1 cellular context compared by ENCODE assay signal in genomic region chr14:75176142-75176820, GRCh38.
TF ChIP-seq lines count a peak whose summit lies in the region.

Gene TMED10, minus strand, starts transcription at chr14:75176612. Its CDS starts 33 bp downstream, at chr14:75176579.

TF ChIP-seq in HepG2, 621 proteins besides CTCF, POLR2A, EP300 and RAD21 (continued from another document and continues in another):
- TF ChIP-seq CREBL2 (CRISPR knock-in tag; IDR thresholded peaks at IDR 0.05; ENCODE audit: borderline replicate concordance) (peak; percentile 56; the same call in 1 of the 2 replicates), ZNF660 (CRISPR knock-in tag; IDR thresholded peaks at IDR 0.05; ENCODE audit: borderline replicate concordance, low read depth) (0 out of 2 replicates have a peak, but pooled peaks have one; percentile 43), ZNF607 (CRISPR knock-in tag; IDR thresholded peaks at IDR 0.05; ENCODE audit: borderline replicate concordance) (peak; percentile 75), ZNF597 (CRISPR knock-in tag; IDR thresholded peaks at IDR 0.05) (no peak), CEBPB (IDR thresholded peaks at IDR 0.05; ENCODE audit: borderline replicate concordance, low read depth, low read length) (no peak), ZNF800 (CRISPR knock-in tag; IDR thresholded peaks at IDR 0.05) (peak; percentile 44; the same call in 1 of the 2 replicates), MXD3 (CRISPR knock-in tag; IDR thresholded peaks at IDR 0.05) (peak; percentile 82), ZNF230 (CRISPR knock-in tag; IDR thresholded peaks at IDR 0.05) (peak; percentile 79), SP2 (CRISPR knock-in tag; IDR thresholded peaks at IDR 0.05) (peak; percentile 59), PAX8 (CRISPR knock-in tag; IDR thresholded peaks at IDR 0.05; ENCODE audit: borderline replicate concordance) (peak; percentile 85; the same call in 1 of the 2 replicates), KDM5A (IDR thresholded peaks at IDR 0.05; ENCODE audit: borderline replicate concordance, low read length) (peak; percentile 80; the same call in 1 of the 2 replicates), ZZZ3 (CRISPR knock-in tag; IDR thresholded peaks at IDR 0.05; ENCODE audit: borderline replicate concordance) (peak; percentile 23; the same call in 1 of the 2 replicates), ZFP62 (CRISPR knock-in tag; IDR thresholded peaks at IDR 0.05) (no peak), GPN1 (CRISPR knock-in tag; IDR thresholded peaks at IDR 0.05; ENCODE audit: borderline replicate concordance) (peak; percentile 85; the same call in 1 of the 2 replicates), SAFB2 (CRISPR knock-in tag; IDR thresholded peaks at IDR 0.05; ENCODE audit: borderline replicate concordance, low read depth) (peak; percentile 77), SP4 (CRISPR knock-in tag; IDR thresholded peaks at IDR 0.05) (peak; percentile 59; the same call in 1 of the 2 replicates), RELA (CRISPR knock-in tag; IDR thresholded peaks at IDR 0.05) (peak; percentile 68; the same call in 1 of the 2 replicates), KAT7 (CRISPR knock-in tag; IDR thresholded peaks at IDR 0.05; ENCODE audit: borderline replicate concordance) (no peak; the same call in 1 of the 2 replicates), SMC3 (IDR thresholded peaks at IDR 0.05; ENCODE audit: low read length) (no peak), THAP9 (CRISPR knock-in tag; IDR thresholded peaks at IDR 0.05; ENCODE audit: borderline replicate concordance) (peak; percentile 88; the same call in 1 of the 2 replicates), ZSCAN12 (CRISPR knock-in tag; IDR thresholded peaks at IDR 0.05) (0 out of 2 replicates have a peak, but pooled peaks have one; percentile 77), RAD51 (IDR thresholded peaks at IDR 0.05; ENCODE audit: borderline replicate concordance) (peak; percentile 89; the same call in 1 of the 2 replicates), ZNF879 (CRISPR knock-in tag; IDR thresholded peaks at IDR 0.05) (peak; percentile 86; the same call in 1 of the 2 replicates), ZNF333 (CRISPR knock-in tag; IDR thresholded peaks at IDR 0.05; ENCODE audit: borderline replicate concordance) (peak; percentile 54; the same call in 1 of the 2 replicates), ZNF598 (CRISPR knock-in tag; IDR thresholded peaks at IDR 0.05; ENCODE audit: borderline replicate concordance) (peak; percentile 90), MIXL1 (CRISPR knock-in tag; IDR thresholded peaks at IDR 0.05) (peak; percentile 82), ZSCAN29 (CRISPR knock-in tag; conservative IDR thresholded peaks at IDR 0.05) (peak; percentile 33; the same call in 1 of the 2 replicates), ETV5 (CRISPR knock-in tag; IDR thresholded peaks at IDR 0.05; ENCODE audit: borderline replicate concordance) (peak; percentile 54), FOXK2 (IDR thresholded peaks at IDR 0.05) (no peak), FOXC1 (CRISPR knock-in tag; IDR thresholded peaks at IDR 0.05; ENCODE audit: borderline replicate concordance) (peak; percentile 19; the same call in 1 of the 2 replicates), ZBTB42 (CRISPR knock-in tag; IDR thresholded peaks at IDR 0.05) (0 out of 2 replicates have a peak, but pooled peaks have one; percentile 68), ZFP36L2 (CRISPR knock-in tag; IDR thresholded peaks at IDR 0.05) (no peak), FOSL1 (CRISPR knock-in tag; IDR thresholded peaks at IDR 0.05; ENCODE audit: borderline replicate concordance) (peak; percentile 52; the same call in 1 of the 2 replicates), HMGA1 (CRISPR knock-in tag; conservative IDR thresholded peaks at IDR 0.05) (no peak), MIER3 (CRISPR knock-in tag; IDR thresholded peaks at IDR 0.05; ENCODE audit: borderline replicate concordance) (peak; percentile 60; the same call in 1 of the 2 replicates), RNF2 (conservative IDR thresholded peaks at IDR 0.05; ENCODE audit: low read depth) (peak; percentile 20; the same call in 1 of the 2 replicates), RBFOX2 (IDR thresholded peaks at IDR 0.05; ENCODE audit: low read depth, low read length) (peak; percentile 92), ZNF446 (CRISPR knock-in tag; IDR thresholded peaks at IDR 0.05) (0 out of 2 replicates have a peak, but pooled peaks have one; percentile 20), ZNF24 (IDR thresholded peaks at IDR 0.05) (no peak), AGO1 (IDR thresholded peaks at IDR 0.05; ENCODE audit: low read depth, low read length, poor library complexity, severe bottlenecking) (peak; percentile 24), ZNF761 (CRISPR knock-in tag; conservative IDR thresholded peaks at IDR 0.05) (no peak), ZNF431 (CRISPR knock-in tag; IDR thresholded peaks at IDR 0.05; ENCODE audit: borderline replicate concordance, low read depth) (no peak), NR3C1 (CRISPR knock-in tag; IDR thresholded peaks at IDR 0.05) (no peak), ZNF451 (CRISPR knock-in tag; IDR thresholded peaks at IDR 0.05) (peak; percentile 80; the same call in 1 of the 2 replicates)
- TF ChIP-seq, protein P1, sequence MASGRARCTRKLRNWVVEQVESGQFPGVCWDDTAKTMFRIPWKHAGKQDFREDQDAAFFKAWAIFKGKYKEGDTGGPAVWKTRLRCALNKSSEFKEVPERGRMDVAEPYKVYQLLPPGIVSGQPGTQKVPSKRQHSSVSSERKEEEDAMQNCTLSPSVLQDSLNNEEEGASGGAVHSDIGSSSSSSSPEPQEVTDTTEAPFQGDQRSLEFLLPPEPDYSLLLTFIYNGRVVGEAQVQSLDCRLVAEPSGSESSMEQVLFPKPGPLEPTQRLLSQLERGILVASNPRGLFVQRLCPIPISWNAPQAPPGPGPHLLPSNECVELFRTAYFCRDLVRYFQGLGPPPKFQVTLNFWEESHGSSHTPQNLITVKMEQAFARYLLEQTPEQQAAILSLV (CRISPR knock-in tag; IDR thresholded peaks at IDR 0.05; ENCODE audit: borderline replicate concordance), result no peak; the same call in 1 of the 2 replicates
- TF ChIP-seq, protein P2, sequence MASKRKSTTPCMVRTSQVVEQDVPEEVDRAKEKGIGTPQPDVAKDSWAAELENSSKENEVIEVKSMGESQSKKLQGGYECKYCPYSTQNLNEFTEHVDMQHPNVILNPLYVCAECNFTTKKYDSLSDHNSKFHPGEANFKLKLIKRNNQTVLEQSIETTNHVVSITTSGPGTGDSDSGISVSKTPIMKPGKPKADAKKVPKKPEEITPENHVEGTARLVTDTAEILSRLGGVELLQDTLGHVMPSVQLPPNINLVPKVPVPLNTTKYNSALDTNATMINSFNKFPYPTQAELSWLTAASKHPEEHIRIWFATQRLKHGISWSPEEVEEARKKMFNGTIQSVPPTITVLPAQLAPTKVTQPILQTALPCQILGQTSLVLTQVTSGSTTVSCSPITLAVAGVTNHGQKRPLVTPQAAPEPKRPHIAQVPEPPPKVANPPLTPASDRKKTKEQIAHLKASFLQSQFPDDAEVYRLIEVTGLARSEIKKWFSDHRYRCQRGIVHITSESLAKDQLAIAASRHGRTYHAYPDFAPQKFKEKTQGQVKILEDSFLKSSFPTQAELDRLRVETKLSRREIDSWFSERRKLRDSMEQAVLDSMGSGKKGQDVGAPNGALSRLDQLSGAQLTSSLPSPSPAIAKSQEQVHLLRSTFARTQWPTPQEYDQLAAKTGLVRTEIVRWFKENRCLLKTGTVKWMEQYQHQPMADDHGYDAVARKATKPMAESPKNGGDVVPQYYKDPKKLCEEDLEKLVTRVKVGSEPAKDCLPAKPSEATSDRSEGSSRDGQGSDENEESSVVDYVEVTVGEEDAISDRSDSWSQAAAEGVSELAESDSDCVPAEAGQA (IDR thresholded peaks at IDR 0.05; ENCODE audit: low read depth), result peak; percentile 89
- TF ChIP-seq, protein P2 (CRISPR knock-in tag; IDR thresholded peaks at IDR 0.05; ENCODE audit: borderline replicate concordance), result peak; percentile 55; the same call in 1 of the 2 replicates
- TF ChIP-seq, protein P3, sequence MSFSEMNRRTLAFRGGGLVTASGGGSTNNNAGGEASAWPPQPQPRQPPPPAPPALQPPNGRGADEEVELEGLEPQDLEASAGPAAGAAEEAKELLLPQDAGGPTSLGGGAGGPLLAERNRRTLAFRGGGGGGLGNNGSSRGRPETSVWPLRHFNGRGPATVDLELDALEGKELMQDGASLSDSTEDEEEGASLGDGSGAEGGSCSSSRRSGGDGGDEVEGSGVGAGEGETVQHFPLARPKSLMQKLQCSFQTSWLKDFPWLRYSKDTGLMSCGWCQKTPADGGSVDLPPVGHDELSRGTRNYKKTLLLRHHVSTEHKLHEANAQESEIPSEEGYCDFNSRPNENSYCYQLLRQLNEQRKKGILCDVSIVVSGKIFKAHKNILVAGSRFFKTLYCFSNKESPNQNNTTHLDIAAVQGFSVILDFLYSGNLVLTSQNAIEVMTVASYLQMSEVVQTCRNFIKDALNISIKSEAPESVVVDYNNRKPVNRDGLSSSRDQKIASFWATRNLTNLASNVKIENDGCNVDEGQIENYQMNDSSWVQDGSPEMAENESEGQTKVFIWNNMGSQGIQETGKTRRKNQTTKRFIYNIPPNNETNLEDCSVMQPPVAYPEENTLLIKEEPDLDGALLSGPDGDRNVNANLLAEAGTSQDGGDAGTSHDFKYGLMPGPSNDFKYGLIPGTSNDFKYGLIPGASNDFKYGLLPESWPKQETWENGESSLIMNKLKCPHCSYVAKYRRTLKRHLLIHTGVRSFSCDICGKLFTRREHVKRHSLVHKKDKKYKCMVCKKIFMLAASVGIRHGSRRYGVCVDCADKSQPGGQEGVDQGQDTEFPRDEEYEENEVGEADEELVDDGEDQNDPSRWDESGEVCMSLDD (CRISPR knock-in tag; IDR thresholded peaks at IDR 0.05; ENCODE audit: borderline replicate concordance), result no peak; the same call in 1 of the 2 replicates
